In the genomic region with DNA sequence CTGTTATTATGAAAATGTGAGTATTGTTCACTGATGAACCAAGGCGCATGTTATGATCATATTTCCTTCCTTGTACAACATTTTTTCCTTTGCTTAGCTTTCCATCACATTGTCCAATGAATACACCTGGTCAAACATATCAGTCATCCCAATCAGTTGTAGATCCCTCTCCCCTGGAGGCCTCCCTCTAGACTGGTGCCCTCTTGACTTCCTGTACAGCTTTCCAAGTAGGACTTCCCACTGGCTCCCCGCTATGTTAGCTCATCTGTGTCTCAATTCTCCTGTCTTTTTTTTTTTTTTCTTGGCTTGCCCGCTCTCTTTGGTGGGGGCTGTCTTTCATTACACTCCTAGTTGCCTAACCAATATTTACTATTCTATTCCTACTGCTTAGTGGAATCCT, we compare ENCODE assay signal across 21 cellular contexts.
DNase-seq lines count a peak whose midpoint lies in the region; ATAC-seq and TF ChIP-seq lines count a peak whose summit lies in the region.
"Had no signal": no experiment of that assay in that cellular context is flagged by ENCODE, and none has a peak within 500 bp of the region (broad histone marks: within the 10 kb centered on the region; RNA-seq: fewer than 3 reads in every experiment).

No MANE protein-coding gene starts in this region.

- H3K27ac Mint-ChIP-seq in nephron progenitor cell, result peak overlapping the region; percentile 42
- H3K27ac Mint-ChIP-seq in activated CD8-positive, alpha-beta memory T cell treated with anti-CD3 and anti-CD28 coated beads, Interleukin-2, amount 10 ng/mL, durations not matched to agents 7 days and 5 days, result no peak overlapping the region
- H3K27ac Mint-ChIP-seq: CD4-positive, alpha-beta T cell; HFFc6 had no signal

- peaks cover 8% of the 10 kb centered on the region for H3K9me3 Mint-ChIP-seq in nephron progenitor cell
- H3K9me3 Mint-ChIP-seq in activated CD8-positive, alpha-beta memory T cell treated with anti-CD3 and anti-CD28 coated beads, Interleukin-2, amount 10 ng/mL, durations not matched to agents 7 days and 5 days (ENCODE audit: low read depth), result no peaks in the 10 kb centered on the region
- H3K9me3 Mint-ChIP-seq: CD4-positive, alpha-beta T cell had no signal

- H3K4me3 ChIP-seq in MM.1S (ENCODE audit: low read length), result no peak overlapping the region
- H3K4me3 ChIP-seq: A549, GM12878 had no signal

- DNase-seq in DMS53 (lab: John Stamatoyannopoulos, UW) (peak; percentile 29), DMS53 treated with DMSO at 0.1 percent for 48 hours (lab: John Stamatoyannopoulos, UW; ENCODE audit: unreplicated experiment) (no peak), COR-L47 (lab: John Stamatoyannopoulos, UW) (peak; percentile 53), NCI-H2081 (lab: John Stamatoyannopoulos, UW) (peak; percentile 6 to 56), nephron progenitor cell (no peak), MM.1S (no peak)
- no peak for DNase-seq in activated CD8-positive, alpha-beta memory T cell treated with anti-CD3 and anti-CD28 coated beads, Interleukin-2, amount 10 ng/mL, durations not matched to agents 7 days and 5 days
- DNase-seq: AML-193; CD4-positive, alpha-beta T cell; DMS153; DND-41; EL; GOT3; H7; HFFc6 had no signal

- H4K20me1 ChIP-seq in MM.1S (ENCODE audit: insufficient read depth, low read length), result no peaks in the 10 kb centered on the region

- H2AFZ ChIP-seq in MM.1S (ENCODE audit: low read length), result no peak overlapping the region

- H3K27me3 Mint-ChIP-seq in nephron progenitor cell (ENCODE audit: low read depth, poor library complexity), result peaks cover 3% of the 10 kb centered on the region
- H3K27me3 Mint-ChIP-seq in activated CD8-positive, alpha-beta memory T cell treated with anti-CD3 and anti-CD28 coated beads, Interleukin-2, amount 10 ng/mL, durations not matched to agents 7 days and 5 days, result peaks cover 12% of the 10 kb centered on the region
- H3K27me3 Mint-ChIP-seq: CD4-positive, alpha-beta T cell had no signal

- H3K9me2 ChIP-seq in MM.1S (replicated peaks; ENCODE audit: insufficient read depth, low read length), result no peaks in the 10 kb centered on the region

- no peaks in the 10 kb centered on the region for H3K9me3 ChIP-seq in MM.1S (replicated peaks; ENCODE audit: insufficient read depth, low read length)
- H3K9me3 ChIP-seq: A549 had no signal

- H3K79me2 ChIP-seq in MM.1S (ENCODE audit: low read length), result no peaks in the 10 kb centered on the region

- CTCF ChIA-PET in activated CD8-positive, alpha-beta memory T cell treated with anti-CD3 and anti-CD28 coated beads, Interleukin-2, amount 10 ng/mL, durations not matched to agents 7 days and 5 days (lab: Charles Lee), result no interaction called here

- peaks cover 19% of the 10 kb centered on the region for H3K4me1 Mint-ChIP-seq in nephron progenitor cell
- peaks cover 2% of the 10 kb centered on the region for H3K4me1 Mint-ChIP-seq in activated CD8-positive, alpha-beta memory T cell treated with anti-CD3 and anti-CD28 coated beads, Interleukin-2, amount 10 ng/mL, durations not matched to agents 7 days and 5 days

- H3K27ac ChIP-seq in MM.1S (ENCODE audit: low read length), result no peak overlapping the region
- H3K27ac ChIP-seq: 22Rv1, A549, C4-2B, HL-60 had no signal

- no peak overlapping the region for H3K4me3 Mint-ChIP-seq in nephron progenitor cell
- no peak overlapping the region for H3K4me3 Mint-ChIP-seq in activated CD8-positive, alpha-beta memory T cell treated with anti-CD3 and anti-CD28 coated beads, Interleukin-2, amount 10 ng/mL, durations not matched to agents 7 days and 5 days
- H3K4me3 Mint-ChIP-seq: CD4-positive, alpha-beta T cell; HFFc6 had no signal

- no peaks in the 10 kb centered on the region for H3K36me3 ChIP-seq in MM.1S (replicated peaks; ENCODE audit: insufficient read depth, low read length)

- ATAC-seq in activated CD8-positive, alpha-beta memory T cell treated with anti-CD3 and anti-CD28 coated beads, Interleukin-2, amount 10 ng/mL, durations not matched to agents 7 days and 5 days, result no peak
- ATAC-seq: A549, GM12878, HCT116 had no signal

- H3K36me3 Mint-ChIP-seq in nephron progenitor cell (ENCODE audit: low read depth), result no peaks in the 10 kb centered on the region
- no peaks in the 10 kb centered on the region for H3K36me3 Mint-ChIP-seq in activated CD8-positive, alpha-beta memory T cell treated with anti-CD3 and anti-CD28 coated beads, Interleukin-2, amount 10 ng/mL, durations not matched to agents 7 days and 5 days

- H3K4me1 ChIP-seq in MM.1S (ENCODE audit: low read length), result peaks cover 9% of the 10 kb centered on the region
- H3K4me1 ChIP-seq: A549 had no signal

- H3F3A ChIP-seq in MM.1S (ENCODE audit: insufficient read depth, low read length), result peaks cover 6% of the 10 kb centered on the region; the same call in 1 of the 2 replicates

- no peak overlapping the region for H3K4me2 ChIP-seq in MM.1S (ENCODE audit: low read depth, low read length)
- H3K4me2 ChIP-seq: A549 had no signal

- H3K27me3 ChIP-seq in MM.1S (replicated peaks; ENCODE audit: insufficient read depth, low read length), result no peaks in the 10 kb centered on the region

- TF ChIP-seq CTCF in nephron progenitor cell (IDR thresholded peaks at IDR 0.05) (no peak), MM.1S (IDR thresholded peaks at IDR 0.05; ENCODE audit: low read length) (no peak)

- no peak overlapping the region for H3K9ac ChIP-seq in MM.1S (ENCODE audit: low read length)

Comparison
In these comparisons a context has a peak if more than half of its experiments do, and no peak if none do; other contexts are left out.
1. DNase-seq: peak in DMS53 (single experiment), COR-L47 (single experiment) and NCI-H2081 (2 of 2); none in DMS53 treated with DMSO at 0.1 percent for 48 hours (single experiment), nephron progenitor cell (single experiment), MM.1S (single experiment) and activated CD8-positive, alpha-beta memory T cell treated with anti-CD3 and anti-CD28 coated beads, Interleukin-2, amount 10 ng/mL, durations not matched to agents 7 days and 5 days (single experiment).